21 cellular contexts compared by ENCODE assay signal in genomic region chr17:33267881-33268548, GRCh38. TPM values are rescaled to one million over a fixed set of nuclear protein-coding genes. Genes with fewer than 3 reads are reported as not detected.
DNase-seq lines count a peak whose midpoint lies in the region; ATAC-seq and TF ChIP-seq lines count a peak whose summit lies in the region.
"Had no signal": no experiment of that assay in that cellular context is flagged by ENCODE, and none has a peak within 500 bp of the region (broad histone marks: within the 10 kb centered on the region; RNA-seq: fewer than 3 reads in every experiment).

No MANE protein-coding gene starts in this region.

- peak overlapping the region; percentile 89; the same call in 2 of the 3 replicates for H2BK15ac ChIP-seq in IMR-90 (ENCODE audit: low read depth, low read length)

- peak overlapping the region; percentile 14; the same call in 1 of the 2 replicates for H3K23ac ChIP-seq in IMR-90 (ENCODE audit: low read depth, low read length)

- CTCF ChIA-PET in A673 (lab: Charles Lee) (no interaction called here), IMR-90 (lab: Yijun Ruan, JAX) (interaction anchor here (0.6 to 1.3 kb wide), 2 partner anchors 11 to 16 kb away, joined by 3 to 4 read pairs; no protein-coding TSS in a partner anchor)

- intact Hi-C loops in A673 (cut with micrococcal nuclease; ENCODE audit: unreplicated experiment) (loop anchor here (2.0 to 5.0 kb wide), 3 partner anchors 115 to 321 kb away; no protein-coding TSS in a partner anchor), IMR-90 (cut with micrococcal nuclease) (no loop called here)

- no peak overlapping the region for H3K4me2 ChIP-seq in IMR-90 (ENCODE audit: low read depth, low read length)
- peak overlapping the region; percentile 65 for H3K4me2 ChIP-seq in skeletal muscle satellite cell (ENCODE audit: low read length)

- peak overlapping the region; percentile 77 for H2AK5ac ChIP-seq in IMR-90 (ENCODE audit: low read depth, low read length)

- peak overlapping the region; percentile 32; the same call in 1 of the 2 replicates for H3K56ac ChIP-seq in IMR-90 (ENCODE audit: extremely low read depth, insufficient read depth, low read length)

- H3K4me3 ChIP-seq in A673 (ENCODE audit: low read depth, low read length, poor library complexity, severe bottlenecking) (no peak overlapping the region), IMR-90 (ENCODE audit: insufficient read depth, low read depth, low read length) (no peak overlapping the region), brain microvascular endothelial cell (ENCODE audit: low read depth, low read length) (no peak overlapping the region), skeletal muscle satellite cell (ENCODE audit: low read length) (peak overlapping the region; percentile 20)
- H3K4me3 ChIP-seq: MG63, Peyer's patch had no signal

- peak overlapping the region; percentile 89 for H2BK120ac ChIP-seq in IMR-90 (ENCODE audit: low read depth, low read length)

- peak overlapping the region; percentile 81 for H4K91ac ChIP-seq in IMR-90 (ENCODE audit: insufficient read depth, low read depth, low read length)

- 0 out of 2 replicates have a peak overlapping the region, but pooled peaks have one; percentile 56 for H3K14ac ChIP-seq in IMR-90 (replicated peaks; ENCODE audit: low read depth, low read length)

- peak overlapping the region; percentile 47; the same call in 1 of the 2 replicates for H4K5ac ChIP-seq in IMR-90 (ENCODE audit: low read depth, low read length)

- peak overlapping the region; percentile 86 for H2BK5ac ChIP-seq in IMR-90 (ENCODE audit: low read depth, low read length, poor library complexity, severe bottlenecking)

- H3K9me3 ChIP-seq in A673 (ENCODE audit: low read depth, low read length, poor library complexity, severe bottlenecking) (no peaks in the 10 kb centered on the region), IMR-90 (ENCODE audit: control insufficient read depth, insufficient read depth, low read length) (no peaks in the 10 kb centered on the region), skeletal muscle satellite cell (replicated peaks; ENCODE audit: low read length) (no peaks in the 10 kb centered on the region)
- H3K9me3 ChIP-seq: MG63, Peyer's patch had no signal

- H3K4me1 ChIP-seq in A673 (ENCODE audit: insufficient read depth, low read length, poor library complexity, severe bottlenecking) (peaks cover 67% of the 10 kb centered on the region), IMR-90 (ENCODE audit: control insufficient read depth, insufficient read depth, low read length) (peaks cover 14% of the 10 kb centered on the region), skeletal muscle satellite cell (ENCODE audit: control insufficient read depth, insufficient read depth, low read length) (peaks cover 23% of the 10 kb centered on the region)

- H3K9me1 ChIP-seq in IMR-90 (ENCODE audit: insufficient read depth, low read length), result peaks cover 11% of the 10 kb centered on the region

- peak overlapping the region; percentile 20 to 68 for H4K8ac ChIP-seq in IMR-90 (ENCODE audit: low read depth in 2 of 2, low read length in 2 of 2)

- dilution Hi-C loops in IMR-90 (cut with HindIII; ENCODE audit: low sequenced_read_pairs, unreplicated experiment), result no loop called here

- no peaks in the 10 kb centered on the region for H3K79me1 ChIP-seq in IMR-90 (ENCODE audit: low read depth in 1 of 2, low read length in 2 of 2)

- no peak for TF ChIP-seq POLR2A in IMR-90 (IDR thresholded peaks at IDR 0.05; ENCODE audit: low read depth, low read length)

- H4K20me1 ChIP-seq in IMR-90 (ENCODE audit: insufficient read depth, low read length), result no peaks in the 10 kb centered on the region

- in situ Hi-C loops in IMR-90 (cut with MboI; ENCODE audit: low sequenced_read_pairs) (loop anchor here (10.0 kb wide), 1 partner anchor 57 kb away; no protein-coding TSS in a partner anchor), brain microvascular endothelial cell (cut with HindIII; ENCODE audit: low pct_ligation_motif_present, low sequenced_read_pairs) (no loop called here)

- POLR2A ChIA-PET in A673 (lab: Charles Lee; ENCODE audit: low non-redundant PET), result no interaction called here
- POLR2A ChIA-PET in IMR-90 (lab: Charles Lee; ENCODE audit: unreplicated experiment), result no interaction called here

- no peak overlapping the region for H2AFZ ChIP-seq in IMR-90 (replicated peaks; ENCODE audit: low read length, poor library complexity)

- peak overlapping the region; percentile 69 for H3K4ac ChIP-seq in IMR-90 (ENCODE audit: low read depth, low read length)

- no peak for TF ChIP-seq CTCF in A673 (conservative IDR thresholded peaks at IDR 0.05; ENCODE audit: low read depth, low read length)
- no peak for TF ChIP-seq CTCF in IMR-90 (conservative IDR thresholded peaks at IDR 0.05; ENCODE audit: low read depth, low read length)
- no peak for TF ChIP-seq CTCF in brain microvascular endothelial cell (IDR thresholded peaks at IDR 0.05; ENCODE audit: low read depth, low read length, missing control alignments)

- no peak for TF ChIP-seq RAD21 in IMR-90 (IDR thresholded peaks at IDR 0.05; ENCODE audit: low read length)

- BruUV-seq in A673 (replicated peaks; lab: Mats Ljungman, UMichigan), result TSS peak; percentile 21
- BruUV-seq in IMR-90 (replicated peaks; lab: Mats Ljungman, UMichigan), result no TSS peak

- peak overlapping the region; percentile 3 for H2AK9ac ChIP-seq in IMR-90 (replicated peaks; ENCODE audit: low read depth, low read length, poor library complexity)

- 100% methylated on average over 1 of the region's 5 CpGs; no CpG with 5 or more reads in 1 of the 2 experiments for WGBS in IMR-90 (ENCODE audit: extremely low coverage in 2 of 2, insufficient read length in 1 of 2), 2 experiments

- no peak for DNase-seq in A673 (ENCODE audit: low spot score)
- DNase-seq in IMR-90, result no peak
- no peak for DNase-seq in brain microvascular endothelial cell
- no peak for DNase-seq in COLO829 (ENCODE audit: low spot score)
- DNase-seq: AML-193, DMS79, Karpas-422, NCI-H1048, NCI-H1436, NCI-H1930, NCI-H345, NCI-H524 treated with DMSO at 0.1 percent for 48 hours, Right ventricle myocardium superior had no signal

- H3K27ac ChIP-seq in A673 (ENCODE audit: low read depth, low read length, poor library complexity, severe bottlenecking), result peak overlapping the region; percentile 93
- peak overlapping the region; percentile 76 for H3K27ac ChIP-seq in IMR-90 (ENCODE audit: insufficient read depth, low read length)
- peak overlapping the region; percentile 32 for H3K27ac ChIP-seq in brain microvascular endothelial cell
- H3K27ac ChIP-seq: C4-2B had no signal

- no peaks in the 10 kb centered on the region for H3K27me3 ChIP-seq in A673 (replicated peaks; ENCODE audit: insufficient read depth, low read depth, low read length, poor library complexity)
- no peaks in the 10 kb centered on the region for H3K27me3 ChIP-seq in IMR-90 (ENCODE audit: control insufficient read depth, insufficient read depth, low read length)
- H3K27me3 ChIP-seq in brain microvascular endothelial cell (replicated peaks), result no peaks in the 10 kb centered on the region
- H3K27me3 ChIP-seq in skeletal muscle satellite cell (ENCODE audit: control insufficient read depth, insufficient read depth, low read length), result no peaks in the 10 kb centered on the region
- H3K27me3 ChIP-seq: MG63, Peyer's patch had no signal

- H3K36me3 ChIP-seq in A673 (ENCODE audit: insufficient read depth, low read length, poor library complexity, severe bottlenecking) (peaks cover 2% of the 10 kb centered on the region), IMR-90 (ENCODE audit: control insufficient read depth, insufficient read depth, low read length) (no peaks in the 10 kb centered on the region), brain microvascular endothelial cell (replicated peaks) (no peaks in the 10 kb centered on the region), skeletal muscle satellite cell (ENCODE audit: insufficient read depth, low read length) (no peaks in the 10 kb centered on the region)
- H3K36me3 ChIP-seq: MG63, Peyer's patch had no signal

- H3K9ac ChIP-seq in IMR-90 (ENCODE audit: low read depth, low read length) (no peak overlapping the region), skeletal muscle satellite cell (ENCODE audit: low read depth, low read length) (no peak overlapping the region)

- ATAC-seq in IMR-90 (ENCODE audit: low read depth) (no peak), HG02840 (IDR thresholded peaks at IDR 0.05; ENCODE audit: low FRiP score, unreplicated experiment) (no peak), HG03139 (IDR thresholded peaks at IDR 0.05; ENCODE audit: unreplicated experiment) (no peak)

- peak overlapping the region; percentile 62 for H3K18ac ChIP-seq in IMR-90 (ENCODE audit: low read depth, low read length)

- peak overlapping the region; percentile 88 for H2BK20ac ChIP-seq in IMR-90 (ENCODE audit: low read depth, low read length)

TF ChIP-seq in IMR-90, 13 proteins besides CTCF, POLR2A, EP300 and RAD21:
- no peak for TF ChIP-seq RCOR1 (IDR thresholded peaks at IDR 0.05; ENCODE audit: insufficient replicate concordance, low read length)
- no peak for TF ChIP-seq CHD1 (IDR thresholded peaks at IDR 0.05; ENCODE audit: low read depth, low read length)
- no peak for TF ChIP-seq MAZ (IDR thresholded peaks at IDR 0.05; ENCODE audit: borderline replicate concordance, low read depth, low read length)
- TF ChIP-seq CEBPB (IDR thresholded peaks at IDR 0.05; ENCODE audit: low read depth, low read length), result no peak
- TF ChIP-seq BHLHE40 (IDR thresholded peaks at IDR 0.05; ENCODE audit: low read depth, low read length), result no peak

RNA-seq across cellular contexts. Expression of gene ASIC2, which starts 25.1 kb away (rescaled TPM):
- total RNA-seq in A673 (2021) (8.6 and 13.0 TPM in 2 replicates), IMR-90 (2012; rRNA removed) (under 0.01 TPM in 1 of 2 replicates, not detected in the other)
- polyA plus RNA-seq in IMR-90 (2012; rRNA removed), result 0.06 and 0.15 TPM in 2 replicates
- 0.05 TPM in 1 of 2 replicates, not detected in the other for polyA plus RNA-seq in IMR-90 (2012; cell fraction: cytosol; rRNA removed)
- polyA plus RNA-seq in IMR-90 (2012; cell fraction: nucleus; rRNA removed; ENCODE audit: low replicate concordance), result 0.02 and 0.05 TPM in 2 replicates
- 0.22 and 0.25 TPM in 2 replicates for total RNA-seq in skeletal muscle satellite cell (2012; rRNA removed)
- total RNA-seq: H4, Right ventricle myocardium superior had no signal
- polyA plus RNA-seq: IgD-negative memory B cell had no signal

Comparison
In these comparisons a context has a peak if more than half of its experiments do, and no peak if none do; other contexts are left out.
1. H3K27ac ChIP-seq: peak in every context shown above with its lines; median percentile 93 in A673; 76 in IMR-90; 32 in brain microvascular endothelial cell.